8 cellular contexts compared by ENCODE assay signal in genomic region chr22:20803696-20804324, GRCh38. TPM values are rescaled to one million over a fixed set of nuclear protein-coding genes. Genes with fewer than 3 reads are reported as not detected.
A peak's percentile ranks its signal among the peaks of the same experiment; 100 is the strongest.
DNase-seq lines count a peak whose midpoint lies in the region; ATAC-seq and TF ChIP-seq lines count a peak whose summit lies in the region.

No MANE protein-coding gene starts in this region.

- H3K4me2 ChIP-seq in DND-41 (ENCODE audit: insufficient read depth, low read length) = no peak overlapping the region

- no peak overlapping the region for H2AFZ ChIP-seq in DND-41 (ENCODE audit: low read depth, low read length)

- DNase-seq in DND-41 = peak; percentile 57
- DNase-seq in M059J (ENCODE audit: low read depth) = peak; percentile 5
- peak; percentile 52 to 55 for DNase-seq in activated T-cell treated with anti-CD3 and anti-CD28 coated beads, Interleukin-2, amount 50 U/mL, for 48 hours
- peak in 2 of 3 donors; percentile 30 to 71 for DNase-seq in right cardiac atrium
- DNase-seq in stimulated activated CD8-positive, alpha-beta memory T cell treated with anti-CD3 and anti-CD28 coated beads, Interleukin-2, amount 100 ng/mL, for 48 hours (ENCODE audit: low read depth in 2 of 2) = peak; percentile 14 to 18
- DNase-seq in HPDE6-E6E7 (ENCODE audit: extremely low spot score) = no peak

- peaks cover 87% of the 10 kb centered on the region for H3K36me3 ChIP-seq in DND-41 (ENCODE audit: insufficient read depth, low read length)

- H4K20me1 ChIP-seq in DND-41 (ENCODE audit: insufficient read depth, low read length) = no peaks in the 10 kb centered on the region; the same call in 1 of the 2 replicates

- H3K27ac Mint-ChIP-seq in activated T-helper 17 cell treated with anti-CD3 and anti-CD28 coated beads, Interleukin-2, amount 50 U/mL, for 72 hours = no peak overlapping the region

- H3K79me2 ChIP-seq in DND-41 (ENCODE audit: insufficient read depth, low read length) = no peaks in the 10 kb centered on the region

- intact Hi-C loops in right cardiac atrium (cut with DNase I) = no loop called here

- no peak overlapping the region for H3K4me3 Mint-ChIP-seq in activated T-helper 17 cell treated with anti-CD3 and anti-CD28 coated beads, Interleukin-2, amount 50 U/mL, for 72 hours

- no peak overlapping the region for H3K9ac ChIP-seq in DND-41 (ENCODE audit: low read depth, low read length)

- H3K36me3 Mint-ChIP-seq in activated T-helper 17 cell treated with anti-CD3 and anti-CD28 coated beads, Interleukin-2, amount 50 U/mL, for 72 hours (ENCODE audit: low read depth) = peaks cover 99% of the 10 kb centered on the region

- 72% methylated on average over 11 of the region's 11 CpGs for WGBS in right cardiac atrium

- TF ChIP-seq CTCF in DND-41 (IDR thresholded peaks at IDR 0.05; ENCODE audit: borderline replicate concordance, extremely low read depth, low read length, poor library complexity, severe bottlenecking) = peak; percentile 78

- ATAC-seq in DND-41 (ENCODE audit: insufficient read depth, low read depth) (peak; percentile 83), right cardiac atrium (peak; percentile 50 to 68), HG03196 (IDR thresholded peaks at IDR 0.05; ENCODE audit: unreplicated experiment) (no peak)
- ATAC-seq in activated T-helper 17 cell treated with anti-CD3 and anti-CD28 coated beads, Interleukin-2, amount 50 U/mL, for 72 hours (replicated peaks) = no peak

- H3K9me3 ChIP-seq in DND-41 (ENCODE audit: insufficient read depth, low read length, severe bottlenecking) (no peaks in the 10 kb centered on the region), right cardiac atrium (ENCODE audit: control insufficient read depth, low read length) (no peaks in the 10 kb centered on the region)

- H3K4me1 ChIP-seq in DND-41 (ENCODE audit: insufficient read depth, low read length) = no peaks in the 10 kb centered on the region
- H3K4me1 ChIP-seq in right cardiac atrium (ENCODE audit: control insufficient read depth, insufficient read depth, low read length) = no peaks in the 10 kb centered on the region

- H3K27ac ChIP-seq in DND-41 (ENCODE audit: low read length) = no peak overlapping the region
- no peak overlapping the region for H3K27ac ChIP-seq in right cardiac atrium (ENCODE audit: low read length)

- no peaks in the 10 kb centered on the region for H3K27me3 ChIP-seq in DND-41 (ENCODE audit: insufficient read depth, low read length, poor library complexity)
- H3K27me3 ChIP-seq in right cardiac atrium (ENCODE audit: control insufficient read depth, insufficient read depth) = no peaks in the 10 kb centered on the region

- no peaks in the 10 kb centered on the region for H3K9me3 Mint-ChIP-seq in activated T-helper 17 cell treated with anti-CD3 and anti-CD28 coated beads, Interleukin-2, amount 50 U/mL, for 72 hours

- H3K4me3 ChIP-seq in DND-41 (ENCODE audit: low read depth in 1 of 2, low read length in 2 of 2) = no peak overlapping the region
- no peak overlapping the region for H3K4me3 ChIP-seq in right cardiac atrium (ENCODE audit: low read length)

- no peaks in the 10 kb centered on the region for H3K4me1 Mint-ChIP-seq in activated T-helper 17 cell treated with anti-CD3 and anti-CD28 coated beads, Interleukin-2, amount 50 U/mL, for 72 hours

- no peaks in the 10 kb centered on the region for H3K27me3 Mint-ChIP-seq in activated T-helper 17 cell treated with anti-CD3 and anti-CD28 coated beads, Interleukin-2, amount 50 U/mL, for 72 hours

RNA-seq across cellular contexts. Expression of gene SERPIND1, which starts 29.9 kb away (rescaled TPM):
- not detected in 2 replicates for total RNA-seq in M059J (2014; rRNA removed; shearing (Covaris generic))
- under 1 TPM; 0.20 to 0.76 (median 0.56) TPM for total RNA-seq in right cardiac atrium
- polyA plus RNA-seq in right cardiac atrium = 1.4 TPM
- total RNA-seq in activated T-helper 17 cell treated with anti-CD3 and anti-CD28 coated beads, Interleukin-2, amount 50 U/mL, for 72 hours = under 1 TPM in 1 of 2 donors, not detected in 1; 0.11 TPM

RNA-seq across cellular contexts. Expression of gene PI4KA, which starts 54.8 kb away (rescaled TPM):
- 11.1 and 23.8 TPM in 2 replicates for total RNA-seq in M059J (2014; rRNA removed; shearing (Covaris generic))
- 10 to 100 TPM; 50.9 to 61.9 (median 53.2) TPM for total RNA-seq in right cardiac atrium
- 31.3 TPM for polyA plus RNA-seq in right cardiac atrium
- 10 to 100 TPM; 72.1 to 96.0 TPM for total RNA-seq in activated T-helper 17 cell treated with anti-CD3 and anti-CD28 coated beads, Interleukin-2, amount 50 U/mL, for 72 hours

RNA-seq across cellular contexts. Expression of gene SNAP29, which starts 55.0 kb away (rescaled TPM):
- 10.7 and 11.5 TPM in 2 replicates for total RNA-seq in M059J (2014; rRNA removed; shearing (Covaris generic))
- total RNA-seq in right cardiac atrium = 10 to 100 TPM; 25.1 to 27.8 (median 26.5) TPM
- polyA plus RNA-seq in right cardiac atrium = 18.8 TPM
- total RNA-seq in activated T-helper 17 cell treated with anti-CD3 and anti-CD28 coated beads, Interleukin-2, amount 50 U/mL, for 72 hours = 10 to 100 TPM; 22.4 to 29.5 TPM

Comparison
In these comparisons a context has a peak if more than half of its experiments do, and no peak if none do; other contexts are left out.
1. ATAC-seq: peak in DND-41 (single experiment) and right cardiac atrium (2 of 2); none in activated T-helper 17 cell treated with anti-CD3 and anti-CD28 coated beads, Interleukin-2, amount 50 U/mL, for 72 hours (single experiment) and HG03196 (single experiment).